ENCODE assay signal across 6 cellular contexts in the genomic region with DNA sequence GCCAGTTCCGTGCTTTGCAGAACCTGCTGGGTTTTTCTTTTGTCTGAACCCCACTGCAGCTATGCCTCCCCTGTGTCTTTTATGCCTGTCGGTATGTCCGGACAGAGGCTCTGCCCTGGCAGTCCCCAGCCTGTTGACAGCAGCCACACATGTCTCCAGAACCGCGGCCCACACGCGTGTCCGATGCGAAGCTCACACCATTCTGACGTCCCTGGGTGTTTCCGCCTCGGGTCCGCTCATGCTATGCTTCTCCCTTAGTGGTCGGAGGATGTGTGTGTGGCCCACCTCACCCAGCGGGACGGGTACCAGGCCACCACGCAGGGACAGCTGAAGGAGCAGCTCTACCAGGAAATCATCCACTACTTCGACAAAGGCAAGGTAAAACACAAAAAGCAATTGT.
"Had no signal": no experiment of that assay in that cellular context is flagged by ENCODE, and none has a peak within 500 bp of the region (broad histone marks: within the 10 kb centered on the region; RNA-seq: fewer than 3 reads in every experiment).

No MANE protein-coding gene starts in this region.

- H3K4me3 Mint-ChIP-seq: IgD-negative memory B cell had no signal

- H3K27me3 Mint-ChIP-seq: IgD-negative memory B cell had no signal

- H3K4me1 Mint-ChIP-seq: IgD-negative memory B cell had no signal

- DNase-seq: GOT3, H7, HCEC 1CT, KBM-7 had no signal

- H3K9me3 Mint-ChIP-seq: IgD-negative memory B cell had no signal

- H3K27ac Mint-ChIP-seq: IgD-negative memory B cell had no signal

- H3K27ac ChIP-seq: KMS-11 had no signal

- H3K9ac ChIP-seq: KMS-11 had no signal

- H3K4me2 ChIP-seq: KMS-11 had no signal
